ENCODE assay signal across 10 cellular contexts in genomic region chr11:64723907-64724862, GRCh38. TPM values are rescaled to one million over a fixed set of nuclear protein-coding genes. Genes with fewer than 3 reads are reported as not detected.
DNase-seq lines count a peak whose midpoint lies in the region; ATAC-seq and TF ChIP-seq lines count a peak whose summit lies in the region.
"Had no signal": no experiment of that assay in that cellular context is flagged by ENCODE, and none has a peak within 500 bp of the region (broad histone marks: within the 10 kb centered on the region; RNA-seq: fewer than 3 reads in every experiment).

No MANE protein-coding gene starts in this region.

- no peaks in the 10 kb centered on the region for H3K9me3 ChIP-seq in CD4-positive, alpha-beta memory T cell (ENCODE audit: control insufficient read depth in 1 of 2, low read length in 2 of 2)

- peak overlapping the region in 6 of 7 donors; percentile 63 to 95 (median 78) for H3K27ac Mint-ChIP-seq in CD4-positive, alpha-beta memory T cell
- no peak overlapping the region for H3K27ac Mint-ChIP-seq in activated T-cell treated with anti-CD3 and anti-CD28 coated beads, Interleukin-2, amount 50 U/mL, for 72 hours
- no peak overlapping the region for H3K27ac Mint-ChIP-seq in mesothelial cell of epicardium

- H3K36me3 Mint-ChIP-seq in CD4-positive, alpha-beta memory T cell, result peaks cover 12 to 22% of the 10 kb centered on the region in 2 donors
- no peaks in the 10 kb centered on the region for H3K36me3 Mint-ChIP-seq in activated T-cell treated with anti-CD3 and anti-CD28 coated beads, Interleukin-2, amount 50 U/mL, for 72 hours (ENCODE audit: insufficient read depth in 2 of 2)
- H3K36me3 Mint-ChIP-seq in mesothelial cell of epicardium, result no peaks in the 10 kb centered on the region

- peak overlapping the region in 7 of 8 donors; percentile 25 to 75 (median 67) for H3K4me3 Mint-ChIP-seq in CD4-positive, alpha-beta memory T cell
- H3K4me3 Mint-ChIP-seq in activated T-cell treated with anti-CD3 and anti-CD28 coated beads, Interleukin-2, amount 50 U/mL, for 72 hours, result peak overlapping the region; percentile 75 to 76
- H3K4me3 Mint-ChIP-seq in mesothelial cell of epicardium, result peak overlapping the region; percentile 58

- no peak for TF ChIP-seq CTCF in mesothelial cell of epicardium (IDR thresholded peaks at IDR 0.05; ENCODE audit: unreplicated experiment)

- H3K9me3 Mint-ChIP-seq in CD4-positive, alpha-beta memory T cell, result no peaks in the 10 kb centered on the region
- H3K9me3 Mint-ChIP-seq in activated T-cell treated with anti-CD3 and anti-CD28 coated beads, Interleukin-2, amount 50 U/mL, for 72 hours, result no peaks in the 10 kb centered on the region
- H3K9me3 Mint-ChIP-seq in mesothelial cell of epicardium, result no peaks in the 10 kb centered on the region

- intact Hi-C loops in CD4-positive, alpha-beta memory T cell (cut with micrococcal nuclease), result loop anchor here (1.0 kb wide), 3 partner anchors 19 to 171 kb away; no protein-coding TSS in a partner anchor

- peaks cover 11 to 30% (median 15%) of the 10 kb centered on the region in 4 donors for H3K4me1 Mint-ChIP-seq in CD4-positive, alpha-beta memory T cell
- H3K4me1 Mint-ChIP-seq in activated T-cell treated with anti-CD3 and anti-CD28 coated beads, Interleukin-2, amount 50 U/mL, for 72 hours (ENCODE audit: low read depth), result peaks cover 20% of the 10 kb centered on the region
- H3K4me1 Mint-ChIP-seq in mesothelial cell of epicardium, result no peaks in the 10 kb centered on the region

- H3K27me3 ChIP-seq in CD4-positive, alpha-beta memory T cell (ENCODE audit: insufficient read depth, low read length), result peaks cover 11% of the 10 kb centered on the region

- CTCF ChIA-PET in CD4-positive, alpha-beta memory T cell (lab: Charles Lee; ENCODE audit: partially characterized antibody), result no interaction called here

- DNase-seq in CD4-positive, alpha-beta memory T cell, result no peak
- DNase-seq in activated T-cell treated with anti-CD3 and anti-CD28 coated beads, Interleukin-2, amount 50 U/mL, for 72 hours, result no peak
- DNase-seq in mesothelial cell of epicardium (ENCODE audit: low spot score in 2 of 2, unreplicated experiment in 2 of 2) (no peak), C1 segment of cervical spinal cord (lab: John Stamatoyannopoulos, UW) (no peak), GM19240 (ENCODE audit: insufficient read length, low spot score) (no peak), DMS114 treated with DMSO at 0.1 percent for 48 hours (lab: John Stamatoyannopoulos, UW; ENCODE audit: unreplicated experiment) (no peak)

- ATAC-seq in HG02884 (IDR thresholded peaks at IDR 0.05; ENCODE audit: unreplicated experiment) (peak; percentile 11), GM21367 (IDR thresholded peaks at IDR 0.05; ENCODE audit: unreplicated experiment) (no peak)
- no peak for ATAC-seq in activated T-cell treated with anti-CD3 and anti-CD28 coated beads, Interleukin-2, amount 50 U/mL, for 72 hours (replicated peaks in 1 of 2)

- POLR2A ChIA-PET in CD4-positive, alpha-beta memory T cell (lab: Charles Lee; ENCODE audit: partially characterized antibody), result interaction anchor here (0.6 to 4.8 kb wide), 5 partner anchors 18 to 1995 kb away, joined by 3 to 20 read pairs (median 5); partner anchors contain the start of gene RASGRP2

- H3K27me3 Mint-ChIP-seq in CD4-positive, alpha-beta memory T cell, result peaks cover 11 to 18% of the 10 kb centered on the region in 2 donors
- H3K27me3 Mint-ChIP-seq in activated T-cell treated with anti-CD3 and anti-CD28 coated beads, Interleukin-2, amount 50 U/mL, for 72 hours (ENCODE audit: low read depth), result peaks cover 31% of the 10 kb centered on the region
- H3K27me3 Mint-ChIP-seq in mesothelial cell of epicardium (ENCODE audit: low read depth), result peaks cover 79% of the 10 kb centered on the region

- peaks cover 8% of the 10 kb centered on the region for H3K4me1 ChIP-seq in CD4-positive, alpha-beta memory T cell (ENCODE audit: insufficient read depth, low read length)

- H3K4me3 ChIP-seq in CD4-positive, alpha-beta memory T cell (ENCODE audit: low read length in 2 of 2), result no peak overlapping the region

- peak overlapping the region; percentile 82 for H3K27ac ChIP-seq in CD4-positive, alpha-beta memory T cell (ENCODE audit: low read depth, low read length)
- H3K27ac ChIP-seq: cardiac muscle cell had no signal

- peaks cover 12% of the 10 kb centered on the region for H3K36me3 ChIP-seq in CD4-positive, alpha-beta memory T cell (ENCODE audit: insufficient read depth, low read length)
- H3K36me3 ChIP-seq: cardiac muscle cell had no signal

RNA-seq across cellular contexts. Expression of gene NRXN2, which starts 1.2 kb away (rescaled TPM):
- under 1 TPM in 1 of 2 experiments, not detected in 1; 0.30 TPM for total RNA-seq in CD4-positive, alpha-beta memory T cell
- not detected for polyA plus RNA-seq in CD4-positive, alpha-beta memory T cell
- total RNA-seq in activated T-cell treated with anti-CD3 and anti-CD28 coated beads, Interleukin-2, amount 50 U/mL, for 72 hours, result under 1 TPM; 0.37 to 0.55 TPM
- 9.8 to 14.0 TPM (median 12.0 TPM) in 3 replicates for total RNA-seq in mesothelial cell of epicardium

RNA-seq across cellular contexts. Expression of gene RASGRP2, which starts 19.8 kb away (rescaled TPM):
- 100 to 1,000 TPM; 440 to 463 TPM for total RNA-seq in CD4-positive, alpha-beta memory T cell
- 100 to 1,000 TPM; 177 to 208 TPM for polyA plus RNA-seq in CD4-positive, alpha-beta memory T cell
- 10 to 100 TPM; 18.8 to 27.9 TPM for total RNA-seq in activated T-cell treated with anti-CD3 and anti-CD28 coated beads, Interleukin-2, amount 50 U/mL, for 72 hours
- total RNA-seq in mesothelial cell of epicardium, result 1.4 to 2.0 TPM (median 1.8 TPM) in 3 replicates
- total RNA-seq: H4 had no signal

RNA-seq across cellular contexts. Expression of gene PYGM, which starts 35.6 kb away (rescaled TPM):
- 10 to 100 TPM; 10.7 to 11.3 TPM for total RNA-seq in CD4-positive, alpha-beta memory T cell
- polyA plus RNA-seq in CD4-positive, alpha-beta memory T cell, result under 1 TPM in 1 of 2 donors, not detected in 1; 0.38 TPM
- 1 to 10 TPM; 4.0 to 4.5 TPM for total RNA-seq in activated T-cell treated with anti-CD3 and anti-CD28 coated beads, Interleukin-2, amount 50 U/mL, for 72 hours
- 6.4 to 7.6 TPM (median 7.1 TPM) in 3 replicates for total RNA-seq in mesothelial cell of epicardium

RNA-seq across cellular contexts. Expression of gene SF1, which starts 54.2 kb away (rescaled TPM):
- total RNA-seq in CD4-positive, alpha-beta memory T cell, result 100 to 1,000 TPM; 805 to 832 TPM
- 100 to 1,000 TPM in 1 of 2 donors, 10 to 100 TPM in 1; 48.3 to 158 TPM for polyA plus RNA-seq in CD4-positive, alpha-beta memory T cell
- 100 to 1,000 TPM; 332 to 337 TPM for total RNA-seq in activated T-cell treated with anti-CD3 and anti-CD28 coated beads, Interleukin-2, amount 50 U/mL, for 72 hours
- 529 to 536 TPM (median 533 TPM) in 3 replicates for total RNA-seq in mesothelial cell of epicardium

Comparison
In these comparisons a context has a peak if more than half of its experiments do, and no peak if none do; other contexts are left out.
1. H3K27ac Mint-ChIP-seq: peak in CD4-positive, alpha-beta memory T cell (6 of 7); none in activated T-cell treated with anti-CD3 and anti-CD28 coated beads, Interleukin-2, amount 50 U/mL, for 72 hours (single experiment) and mesothelial cell of epicardium (single experiment).
2. RNA of gene RASGRP2, which starts 19.8 kb away (total RNA-seq): 440 to 463 TPM in CD4-positive, alpha-beta memory T cell; 18.8 to 27.9 TPM in activated T-cell treated with anti-CD3 and anti-CD28 coated beads, Interleukin-2, amount 50 U/mL, for 72 hours and 1.4 to 2.0 TPM in mesothelial cell of epicardium; every median in the first group is over 10 times any median in the second.
3. Peak in every context shown above with its lines, with median percentiles within 50 percentile points of each other: H3K4me3 Mint-ChIP-seq.